In genomic region chr10:48504141-48504885, GRCh38 we compare ENCODE assay signal across 25 cellular contexts.
DNase-seq lines count a peak whose midpoint lies in the region; ATAC-seq and TF ChIP-seq lines count a peak whose summit lies in the region.
"Had no signal": no experiment of that assay in that cellular context is flagged by ENCODE, and none has a peak within 500 bp of the region (broad histone marks: within the 10 kb centered on the region; RNA-seq: fewer than 3 reads in every experiment).

No MANE protein-coding gene starts in this region.

- H3K27me3 ChIP-seq in right atrium auricular region: no peaks in the 10 kb centered on the region
- no peaks in the 10 kb centered on the region for H3K27me3 ChIP-seq in heart right ventricle
- H3K27me3 ChIP-seq in colonic mucosa: no peaks in the 10 kb centered on the region
- no peaks in the 10 kb centered on the region for H3K27me3 ChIP-seq in mesendoderm (ENCODE audit: insufficient read depth, low read length, poor library complexity)
- no peaks in the 10 kb centered on the region for H3K27me3 ChIP-seq in vagina
- H3K27me3 ChIP-seq in gastroesophageal sphincter: no peaks in the 10 kb centered on the region
- no peaks in the 10 kb centered on the region for H3K27me3 ChIP-seq in trophoblast cell (ENCODE audit: insufficient read depth, low read length)
- H3K27me3 ChIP-seq: transverse colon had no signal

- H2AK5ac ChIP-seq in mesendoderm (ENCODE audit: low read length) (no peak overlapping the region), trophoblast cell (ENCODE audit: low read length) (no peak overlapping the region)

- H4K12ac ChIP-seq in trophoblast cell (ENCODE audit: low read depth, low read length): no peak overlapping the region

- TF ChIP-seq POLR2A in vagina (IDR thresholded peaks at IDR 0.05) (no peak), gastroesophageal sphincter (IDR thresholded peaks at IDR 0.05) (no peak)

- TF ChIP-seq EP300 in gastroesophageal sphincter (IDR thresholded peaks at IDR 0.05): no peak

- H3K18ac ChIP-seq in mesendoderm (ENCODE audit: low read length) (no peak overlapping the region), trophoblast cell (ENCODE audit: low read length) (no peak overlapping the region)

- TF ChIP-seq CTCF in right atrium auricular region (IDR thresholded peaks at IDR 0.05) (no peak), heart right ventricle (IDR thresholded peaks at IDR 0.05) (no peak), colonic mucosa (IDR thresholded peaks at IDR 0.05) (no peak), vagina (IDR thresholded peaks at IDR 0.05) (no peak), gastroesophageal sphincter (IDR thresholded peaks at IDR 0.05) (no peak)

- peaks cover 0 to 11% of the 10 kb centered on the region in 2 donors for H3K4me1 ChIP-seq in right atrium auricular region
- H3K4me1 ChIP-seq in heart right ventricle: peaks cover 6 to 26% (median 14%) of the 10 kb centered on the region in 9 donors
- H3K4me1 ChIP-seq in colonic mucosa: no peaks in the 10 kb centered on the region
- no peaks in the 10 kb centered on the region for H3K4me1 ChIP-seq in mesendoderm (ENCODE audit: control insufficient read depth, low read depth, low read length)
- H3K4me1 ChIP-seq in vagina: no peaks in the 10 kb centered on the region
- H3K4me1 ChIP-seq in gastroesophageal sphincter: no peaks in the 10 kb centered on the region
- H3K4me1 ChIP-seq in trophoblast cell (ENCODE audit: control insufficient read depth in 1 of 2, insufficient read depth in 2 of 2, low read length in 2 of 2): no peaks in the 10 kb centered on the region
- H3K4me1 ChIP-seq: prostate gland, transverse colon had no signal

- H3K9me3 ChIP-seq in right atrium auricular region (no peaks in the 10 kb centered on the region), heart right ventricle (no peaks in the 10 kb centered on the region), colonic mucosa (no peaks in the 10 kb centered on the region), vagina (no peaks in the 10 kb centered on the region), gastroesophageal sphincter (no peaks in the 10 kb centered on the region), trophoblast cell (ENCODE audit: insufficient read depth, low read depth, low read length) (no peaks in the 10 kb centered on the region)
- H3K9me3 ChIP-seq: left ventricle myocardium inferior, prostate gland, transverse colon had no signal

- H3K14ac ChIP-seq in trophoblast cell (ENCODE audit: low read length): no peak overlapping the region

- H4K5ac ChIP-seq in mesendoderm (ENCODE audit: low read length): no peak overlapping the region

- H3K36me3 ChIP-seq in right atrium auricular region (no peaks in the 10 kb centered on the region), heart right ventricle (no peaks in the 10 kb centered on the region), colonic mucosa (no peaks in the 10 kb centered on the region), mesendoderm (ENCODE audit: control insufficient read depth, insufficient read depth, low read length) (no peaks in the 10 kb centered on the region), vagina (no peaks in the 10 kb centered on the region), gastroesophageal sphincter (no peaks in the 10 kb centered on the region), trophoblast cell (ENCODE audit: control insufficient read depth in 1 of 2, insufficient read depth in 2 of 2, low read length in 2 of 2) (no peaks in the 10 kb centered on the region)
- H3K36me3 ChIP-seq: left ventricle myocardium inferior, prostate gland, transverse colon had no signal

- ATAC-seq in heart right ventricle (no peak), gastroesophageal sphincter (no peak)
- ATAC-seq: activated naive CD8-positive, alpha-beta T cell treated with anti-CD3 and anti-CD28 coated beads, Interleukin-2, amount 50 U/mL, for 24 hours; CD8-positive, alpha-beta T cell; sciatic nerve; stimulated activated effector memory CD8-positive, alpha-beta T cell treated with anti-CD3 and anti-CD28 coated beads, Interleukin-12 subunit alpha, Interleukin-12 subunit beta, amount 100 ng/mL, for 72 hours had no signal

- H2BK5ac ChIP-seq in mesendoderm (ENCODE audit: low read length) (no peak overlapping the region), trophoblast cell (ENCODE audit: low read depth, low read length, poor library complexity) (no peak overlapping the region)

- H2BK120ac ChIP-seq in mesendoderm (ENCODE audit: low read depth, low read length) (no peak overlapping the region), trophoblast cell (ENCODE audit: insufficient read depth, low read length, poor library complexity) (no peak overlapping the region)

- H3K9ac ChIP-seq in colonic mucosa (ENCODE audit: low read depth in 2 of 2, low read length in 2 of 2) (no peak overlapping the region), mesendoderm (ENCODE audit: low read length) (no peak overlapping the region), trophoblast cell (ENCODE audit: low read length) (no peak overlapping the region)

- H3K27ac ChIP-seq in right atrium auricular region (no peak overlapping the region), heart right ventricle (no peak overlapping the region), colonic mucosa (no peak overlapping the region), mesendoderm (ENCODE audit: low read depth, low read length) (no peak overlapping the region), vagina (no peak overlapping the region), gastroesophageal sphincter (no peak overlapping the region), trophoblast cell (ENCODE audit: low read depth, low read length) (no peak overlapping the region)
- H3K27ac ChIP-seq: HL-60, left ventricle myocardium inferior, prostate gland, transverse colon had no signal

- H4K8ac ChIP-seq in mesendoderm (ENCODE audit: low read depth, low read length): no peak overlapping the region
- H4K8ac ChIP-seq in trophoblast cell (ENCODE audit: low read depth, low read length): no peak overlapping the region

- WGBS in heart right ventricle, 2 donors: 52 to 71% methylated on average over 4 of the region's 4 CpGs
- WGBS in mesendoderm (ENCODE audit: extremely low coverage, insufficient coverage, low lambda C conversion rate): no CpG with 5 or more reads among the region's 4 CpGs
- WGBS in gastroesophageal sphincter (ENCODE audit: low coverage in 1 of 2), 2 donors: 90 to 100% methylated on average over 1 to 2 of the region's 4 CpGs
- WGBS in trophoblast cell (ENCODE audit: extremely low coverage, insufficient coverage, insufficient read length): no CpG with 5 or more reads among the region's 4 CpGs

- H2BK12ac ChIP-seq in trophoblast cell (ENCODE audit: low read length): no peak overlapping the region

- H3K79me1 ChIP-seq in mesendoderm (ENCODE audit: low read length): no peaks in the 10 kb centered on the region
- H3K79me1 ChIP-seq in trophoblast cell (ENCODE audit: low read length): no peaks in the 10 kb centered on the region

- H3K4me2 ChIP-seq in mesendoderm (ENCODE audit: low read length) (no peak overlapping the region), trophoblast cell (ENCODE audit: low read length) (no peak overlapping the region)

- no peak overlapping the region for H3K4me3 ChIP-seq in right atrium auricular region
- H3K4me3 ChIP-seq in heart right ventricle: no peak overlapping the region
- H3K4me3 ChIP-seq in colonic mucosa: no peak overlapping the region
- H3K4me3 ChIP-seq in mesendoderm (ENCODE audit: low read length): no peak overlapping the region
- H3K4me3 ChIP-seq in vagina: no peak overlapping the region
- no peak overlapping the region for H3K4me3 ChIP-seq in gastroesophageal sphincter
- H3K4me3 ChIP-seq in trophoblast cell (ENCODE audit: low read depth, low read length): no peak overlapping the region
- H3K4me3 ChIP-seq: left ventricle myocardium inferior, prostate gland, transverse colon had no signal

- DNase-seq in right atrium auricular region (ENCODE audit: low spot score): peak; percentile 26
- no peak for DNase-seq in heart right ventricle
- peak; percentile 9 for DNase-seq in colonic mucosa
- DNase-seq in mesendoderm: no peak
- peak; percentile 65 to 95 for DNase-seq in vagina (ENCODE audit: extremely low spot score in 2 of 2)
- DNase-seq in trophoblast cell: no peak
- DNase-seq in stimulated activated CD4-positive, alpha-beta T cell treated with anti-CD3 and anti-CD28 coated beads, Interleukin-2, amount 100 ng/mL, for 24 hours: no peak
- DNase-seq: ACHN; activated CD4-positive, alpha-beta T cell treated with anti-CD3 and anti-CD28 coated beads for 4 hours; activated naive CD4-positive, alpha-beta T cell; activated naive CD8-positive, alpha-beta T cell treated with anti-CD3 and anti-CD28 coated beads, Interleukin-2, amount 50 U/mL, for 24 hours; cerebellar nuclear complex; GOT3; left ventricle myocardium inferior; MM.1S; NCI-H2081 treated with DMSO at 0.1 percent for 48 hours; NCI-H748 treated with DMSO at 0.1 percent for 48 hours; stimulated activated CD4-positive, alpha-beta T cell treated with anti-CD3 and anti-CD28 coated beads, Interleukin-4, amount 100 ng/mL, for 4 hours; transverse colon had no signal

- no peaks in the 10 kb centered on the region for H3K79me2 ChIP-seq in mesendoderm (ENCODE audit: control insufficient read depth, insufficient read depth, low read length)
- H3K79me2 ChIP-seq in trophoblast cell (ENCODE audit: control insufficient read depth, insufficient read depth, low read length, poor library complexity): no peaks in the 10 kb centered on the region

- intact Hi-C loops in heart right ventricle (cut with DNase I) (loop anchor here in 3 of 10 donors (10.0 kb wide), 2 partner anchors 60 to 130 kb away; no protein-coding TSS in a partner anchor), colonic mucosa (cut with DNase I) (no loop called here), vagina (cut with DNase I) (no loop called here)

- H3K4ac ChIP-seq in mesendoderm (ENCODE audit: low read depth, low read length) (no peak overlapping the region), trophoblast cell (ENCODE audit: low read depth, low read length) (no peak overlapping the region)

- H3K23ac ChIP-seq in mesendoderm (ENCODE audit: low read length) (peak overlapping the region; percentile 4), trophoblast cell (ENCODE audit: low read length) (no peak overlapping the region)

- no peak overlapping the region for H2AFZ ChIP-seq in trophoblast cell (ENCODE audit: insufficient read depth, low read length, poor library complexity)

- H3K56ac ChIP-seq in mesendoderm (ENCODE audit: low read length): no peak overlapping the region

- H4K91ac ChIP-seq in trophoblast cell (ENCODE audit: low read depth, low read length): no peak overlapping the region

- no peak overlapping the region for H2BK15ac ChIP-seq in mesendoderm (replicated peaks; ENCODE audit: low read depth)

Comparison
In these comparisons a context has a peak if more than half of its experiments do, and no peak if none do; other contexts are left out.
1. DNase-seq: peak in right atrium auricular region (single experiment), colonic mucosa (single experiment) and vagina (2 of 2); none in heart right ventricle (0 of 2), mesendoderm (single experiment), trophoblast cell (0 of 2) and stimulated activated CD4-positive, alpha-beta T cell treated with anti-CD3 and anti-CD28 coated beads, Interleukin-2, amount 100 ng/mL, for 24 hours (0 of 2).